Comparison of ENCODE assay signal across 8 cellular contexts in the genomic region with DNA sequence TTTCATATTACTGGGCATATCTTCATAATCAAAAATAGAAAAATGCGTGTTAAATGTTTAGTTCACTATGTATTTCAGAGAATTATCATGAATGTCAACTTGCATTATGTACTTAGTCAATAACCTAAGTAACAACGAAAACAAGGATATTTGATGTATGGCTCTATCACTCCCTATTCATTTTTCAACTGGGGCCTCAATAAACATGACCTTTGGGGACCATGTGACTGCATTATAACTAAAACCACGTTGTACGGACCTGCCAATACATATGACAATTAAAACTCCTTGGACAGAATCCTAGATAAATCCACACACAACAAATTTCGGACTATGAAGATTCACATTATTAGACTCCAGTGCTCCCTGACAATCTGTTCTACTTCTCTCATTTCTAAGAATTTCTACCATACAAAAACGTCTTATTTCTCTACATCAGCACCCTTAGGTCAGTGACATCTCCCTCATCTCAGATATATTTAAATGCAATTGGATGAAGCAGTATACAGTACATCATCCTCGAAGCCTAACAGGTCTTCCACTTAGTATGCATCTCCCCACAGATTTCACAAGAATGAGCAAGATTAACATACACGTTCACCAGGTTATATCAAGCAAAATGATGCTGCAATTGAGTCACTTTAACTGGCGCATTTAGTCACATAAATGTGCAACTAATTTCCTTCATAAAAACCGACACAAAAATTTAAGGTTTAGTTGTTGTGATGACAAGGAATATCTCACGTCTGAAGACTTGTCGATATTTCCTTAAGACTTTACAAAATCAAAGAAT. TPM values are rescaled to one million over a fixed set of nuclear protein-coding genes. Genes with fewer than 3 reads are reported as not detected.
DNase-seq lines count a peak whose midpoint lies in the region; ATAC-seq and TF ChIP-seq lines count a peak whose summit lies in the region.

No MANE protein-coding gene starts in this region.

- no peak for TF ChIP-seq POLR2A in gastroesophageal sphincter (IDR thresholded peaks at IDR 0.05)

- in situ Hi-C loops in HAP-1 (cut with MboI; ENCODE audit: low sequenced_read_pairs) = no loop called here

- peak overlapping the region; percentile 91 for H3K27ac ChIP-seq in VCaP
- peak overlapping the region in 1 of 4 donors; percentile 96 for H3K27ac ChIP-seq in gastroesophageal sphincter
- peak overlapping the region; percentile 91 for H3K27ac ChIP-seq in skeletal muscle tissue (ENCODE audit: low read depth, low read length)

- no peak for TF ChIP-seq EP300 in gastroesophageal sphincter (IDR thresholded peaks at IDR 0.05)

- DNase-seq in HAP-1 (ENCODE audit: low spot score in 2 of 2) (no peak), HUDEP-2 (lab: John Stamatoyannopoulos, UW; ENCODE audit: unreplicated experiment in 76 of 76) (no peak), NCI-H1930 (lab: John Stamatoyannopoulos, UW) (no peak), DMS53 treated with DMSO at 0.1 percent for 48 hours (lab: John Stamatoyannopoulos, UW; ENCODE audit: unreplicated experiment) (no peak)

- H3K4me1 ChIP-seq in HAP-1 (peaks cover 15% of the 10 kb centered on the region), gastroesophageal sphincter (peaks cover 0 to 68% (median 11%) of the 10 kb centered on the region in 3 donors), skeletal muscle tissue (ENCODE audit: control insufficient read depth in 3 of 3, insufficient read depth in 3 of 3, low read length in 3 of 3) (peaks cover 30 to 47% (median 37%) of the 10 kb centered on the region in 3 donors)

- TF ChIP-seq CTCF in VCaP (conservative IDR thresholded peaks at IDR 0.05) (no peak), gastroesophageal sphincter (IDR thresholded peaks at IDR 0.05) (no peak)

- H3K36me3 ChIP-seq in HAP-1 (replicated peaks) (peaks cover 3% of the 10 kb centered on the region; the same call in 1 of the 2 replicates), gastroesophageal sphincter (no peaks in the 10 kb centered on the region), skeletal muscle tissue (ENCODE audit: control insufficient read depth in 3 of 3, insufficient read depth in 3 of 3, low read length in 3 of 3) (no peaks in the 10 kb centered on the region)

- peak overlapping the region; percentile 79 to 95 (median 93) for H3K9ac ChIP-seq in skeletal muscle tissue (ENCODE audit: low read depth in 1 of 3, low read length in 3 of 3)

- no peak for ATAC-seq in gastroesophageal sphincter
- ATAC-seq in HG02623 (IDR thresholded peaks at IDR 0.05; ENCODE audit: unreplicated experiment) = no peak

- 19 to 20% methylated on average over 12 of the region's 12 CpGs for WGBS in gastroesophageal sphincter (ENCODE audit: low coverage in 1 of 2), 2 donors

- H3K4me3 ChIP-seq in HAP-1 (peak overlapping the region; percentile 79), gastroesophageal sphincter (peak overlapping the region; percentile 96 to 97), skeletal muscle tissue (ENCODE audit: low read length in 3 of 3) (peak overlapping the region; percentile 85 to 96 (median 88))

- H3K9me3 ChIP-seq in HAP-1 (no peaks in the 10 kb centered on the region), gastroesophageal sphincter (no peaks in the 10 kb centered on the region), skeletal muscle tissue (ENCODE audit: control insufficient read depth in 3 of 3, low read length in 3 of 3) (no peaks in the 10 kb centered on the region)

- H3K27me3 ChIP-seq in HAP-1 (ENCODE audit: low read depth) (no peaks in the 10 kb centered on the region), gastroesophageal sphincter (no peaks in the 10 kb centered on the region), skeletal muscle tissue (ENCODE audit: control insufficient read depth in 3 of 3, insufficient read depth in 3 of 3, low read length in 3 of 3) (no peaks in the 10 kb centered on the region)

RNA-seq across cellular contexts. Expression of a gene that starts 1.5 kb away (rescaled TPM):
- total RNA-seq in gastroesophageal sphincter = 10 to 100 TPM; 44.4 to 64.2 (median 53.4) TPM
- 51.7 TPM for total RNA-seq in skeletal muscle tissue

RNA-seq across cellular contexts. Expression of a gene that starts 27.1 kb away (rescaled TPM):
- 10 to 100 TPM; 40.3 to 52.9 (median 46.2) TPM for total RNA-seq in gastroesophageal sphincter
- total RNA-seq in skeletal muscle tissue = 28.7 TPM
